ENCODE assay signal across 1 cellular context in genomic region chr12:113220593-113221180, GRCh38.
TF ChIP-seq lines count a peak whose summit lies in the region.

No MANE protein-coding gene starts in this region.

TF ChIP-seq in H1, 55 proteins besides CTCF, POLR2A, EP300 and RAD21:
- TF ChIP-seq SIRT6 (IDR thresholded peaks at IDR 0.05; ENCODE audit: low read length) (no peak), BRCA1 (IDR thresholded peaks at IDR 0.05; ENCODE audit: low read depth, low read length) (no peak), MAFK (IDR thresholded peaks at IDR 0.05; ENCODE audit: low read depth, low read length) (no peak), CBX8 (IDR thresholded peaks at IDR 0.05; ENCODE audit: borderline replicate concordance, low read depth, low read length) (no peak), NANOG (IDR thresholded peaks at IDR 0.05; ENCODE audit: insufficient read depth, low read depth, low read length, poor library complexity, severe bottlenecking) (no peak), YY1 (IDR thresholded peaks at IDR 0.05; ENCODE audit: low read depth, low read length) (no peak), SIN3A (conservative IDR thresholded peaks at IDR 0.05 in 1 of 2, IDR thresholded peaks at IDR 0.05 in 1 of 2; ENCODE audit: low read depth in 1 of 2, low read length in 2 of 2) (peak; percentile 90; a peak in 3 of 4 replicates), SRF (IDR thresholded peaks at IDR 0.05; ENCODE audit: low read depth, low read length) (no peak), GTF2F1 (IDR thresholded peaks at IDR 0.05; ENCODE audit: borderline replicate concordance, low read depth, low read length) (no peak), POLR2AphosphoS5 (IDR thresholded peaks at IDR 0.05; ENCODE audit: low read depth, low read length) (peak; percentile 66; the same call in 1 of the 2 replicates), ATF3 (IDR thresholded peaks at IDR 0.05; ENCODE audit: insufficient read depth, low read depth, low read length) (no peak), PHF8 (conservative IDR thresholded peaks at IDR 0.05; ENCODE audit: low read depth, low read length) (peak; percentile 29), RNF2 (IDR thresholded peaks at IDR 0.05; ENCODE audit: borderline replicate concordance, low read depth, low read length, missing control alignments, poor library complexity, severe bottlenecking) (no peak), SAP30 (IDR thresholded peaks at IDR 0.05; ENCODE audit: insufficient read depth, insufficient replicate concordance, low read length) (peak; percentile 75), SIX5 (IDR thresholded peaks at IDR 0.05; ENCODE audit: low read depth, low read length) (no peak)
